ENCODE assay signal across 1 cellular context in the genomic region with DNA sequence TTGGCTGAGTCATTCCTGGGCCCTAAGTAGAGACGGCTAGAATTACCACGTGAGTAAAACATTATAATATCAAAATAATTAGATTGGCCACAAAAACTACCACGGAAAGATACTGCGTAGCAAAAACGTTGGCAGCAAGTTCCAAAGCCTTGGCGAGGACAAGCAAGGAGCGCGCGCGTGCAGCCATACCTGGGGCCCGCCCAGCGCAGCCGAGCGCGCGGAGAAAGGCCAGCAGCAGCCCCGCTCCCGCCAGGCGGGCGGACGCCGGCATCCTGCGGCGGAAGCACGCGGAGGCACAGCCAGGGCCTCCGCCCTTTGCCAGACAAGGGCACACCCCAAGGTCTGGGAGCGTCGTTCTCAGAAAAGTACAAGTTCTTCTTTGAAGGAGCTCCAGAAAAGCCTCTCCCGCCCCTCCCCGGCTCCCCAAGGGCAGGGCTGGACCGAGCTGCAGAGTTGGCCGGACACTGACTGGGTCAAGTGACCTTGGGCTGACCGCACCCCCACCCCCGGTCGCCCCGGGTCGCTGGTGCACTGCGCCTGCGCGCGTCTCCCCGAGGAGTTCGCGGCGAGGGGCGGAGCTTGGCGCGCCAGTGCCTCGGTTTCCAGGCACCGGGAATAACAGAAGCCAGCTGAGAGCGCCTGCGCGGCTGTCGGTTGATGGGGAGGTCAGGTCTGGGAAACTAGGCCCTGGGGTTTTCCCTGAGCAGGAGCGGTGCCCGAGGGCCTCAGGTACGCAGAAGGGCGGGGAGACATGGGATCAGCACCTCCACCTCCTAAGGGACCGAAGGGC.
TF ChIP-seq lines count a peak whose summit lies in the region.

Gene ZC2HC1C, plus strand, starts transcription at position 621 of the 790 bp plus-strand sequence. CDS start 933 bp downstream, outside the sequence.

TF ChIP-seq in HepG2, 621 proteins besides CTCF, POLR2A, EP300 and RAD21 (continued from another document and continues in another):
- TF ChIP-seq, protein P1, sequence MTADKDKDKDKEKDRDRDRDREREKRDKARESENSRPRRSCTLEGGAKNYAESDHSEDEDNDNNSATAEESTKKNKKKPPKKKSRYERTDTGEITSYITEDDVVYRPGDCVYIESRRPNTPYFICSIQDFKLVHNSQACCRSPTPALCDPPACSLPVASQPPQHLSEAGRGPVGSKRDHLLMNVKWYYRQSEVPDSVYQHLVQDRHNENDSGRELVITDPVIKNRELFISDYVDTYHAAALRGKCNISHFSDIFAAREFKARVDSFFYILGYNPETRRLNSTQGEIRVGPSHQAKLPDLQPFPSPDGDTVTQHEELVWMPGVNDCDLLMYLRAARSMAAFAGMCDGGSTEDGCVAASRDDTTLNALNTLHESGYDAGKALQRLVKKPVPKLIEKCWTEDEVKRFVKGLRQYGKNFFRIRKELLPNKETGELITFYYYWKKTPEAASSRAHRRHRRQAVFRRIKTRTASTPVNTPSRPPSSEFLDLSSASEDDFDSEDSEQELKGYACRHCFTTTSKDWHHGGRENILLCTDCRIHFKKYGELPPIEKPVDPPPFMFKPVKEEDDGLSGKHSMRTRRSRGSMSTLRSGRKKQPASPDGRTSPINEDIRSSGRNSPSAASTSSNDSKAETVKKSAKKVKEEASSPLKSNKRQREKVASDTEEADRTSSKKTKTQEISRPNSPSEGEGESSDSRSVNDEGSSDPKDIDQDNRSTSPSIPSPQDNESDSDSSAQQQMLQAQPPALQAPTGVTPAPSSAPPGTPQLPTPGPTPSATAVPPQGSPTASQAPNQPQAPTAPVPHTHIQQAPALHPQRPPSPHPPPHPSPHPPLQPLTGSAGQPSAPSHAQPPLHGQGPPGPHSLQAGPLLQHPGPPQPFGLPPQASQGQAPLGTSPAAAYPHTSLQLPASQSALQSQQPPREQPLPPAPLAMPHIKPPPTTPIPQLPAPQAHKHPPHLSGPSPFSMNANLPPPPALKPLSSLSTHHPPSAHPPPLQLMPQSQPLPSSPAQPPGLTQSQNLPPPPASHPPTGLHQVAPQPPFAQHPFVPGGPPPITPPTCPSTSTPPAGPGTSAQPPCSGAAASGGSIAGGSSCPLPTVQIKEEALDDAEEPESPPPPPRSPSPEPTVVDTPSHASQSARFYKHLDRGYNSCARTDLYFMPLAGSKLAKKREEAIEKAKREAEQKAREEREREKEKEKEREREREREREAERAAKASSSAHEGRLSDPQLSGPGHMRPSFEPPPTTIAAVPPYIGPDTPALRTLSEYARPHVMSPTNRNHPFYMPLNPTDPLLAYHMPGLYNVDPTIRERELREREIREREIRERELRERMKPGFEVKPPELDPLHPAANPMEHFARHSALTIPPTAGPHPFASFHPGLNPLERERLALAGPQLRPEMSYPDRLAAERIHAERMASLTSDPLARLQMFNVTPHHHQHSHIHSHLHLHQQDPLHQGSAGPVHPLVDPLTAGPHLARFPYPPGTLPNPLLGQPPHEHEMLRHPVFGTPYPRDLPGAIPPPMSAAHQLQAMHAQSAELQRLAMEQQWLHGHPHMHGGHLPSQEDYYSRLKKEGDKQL (CRISPR knock-in tag; IDR thresholded peaks at IDR 0.05; ENCODE audit: low read depth): no peak
- no peak for TF ChIP-seq TCF7L2 (IDR thresholded peaks at IDR 0.05; ENCODE audit: low read depth, low read length)
- TF ChIP-seq HIVEP1 (CRISPR knock-in tag; IDR thresholded peaks at IDR 0.05): peak; percentile 90
- TF ChIP-seq ZNF703 (CRISPR knock-in tag; IDR thresholded peaks at IDR 0.05; ENCODE audit: borderline replicate concordance): no peak
- TF ChIP-seq PAWR (CRISPR knock-in tag; IDR thresholded peaks at IDR 0.05; ENCODE audit: borderline replicate concordance): no peak
- TF ChIP-seq ATM (IDR thresholded peaks at IDR 0.05; ENCODE audit: borderline replicate concordance): no peak
- peak; percentile 84 for TF ChIP-seq ZNF296 (CRISPR knock-in tag; conservative IDR thresholded peaks at IDR 0.05)
- no peak for TF ChIP-seq ZEB1 (IDR thresholded peaks at IDR 0.05; ENCODE audit: insufficient replicate concordance, low read depth)
- TF ChIP-seq, protein P2, sequence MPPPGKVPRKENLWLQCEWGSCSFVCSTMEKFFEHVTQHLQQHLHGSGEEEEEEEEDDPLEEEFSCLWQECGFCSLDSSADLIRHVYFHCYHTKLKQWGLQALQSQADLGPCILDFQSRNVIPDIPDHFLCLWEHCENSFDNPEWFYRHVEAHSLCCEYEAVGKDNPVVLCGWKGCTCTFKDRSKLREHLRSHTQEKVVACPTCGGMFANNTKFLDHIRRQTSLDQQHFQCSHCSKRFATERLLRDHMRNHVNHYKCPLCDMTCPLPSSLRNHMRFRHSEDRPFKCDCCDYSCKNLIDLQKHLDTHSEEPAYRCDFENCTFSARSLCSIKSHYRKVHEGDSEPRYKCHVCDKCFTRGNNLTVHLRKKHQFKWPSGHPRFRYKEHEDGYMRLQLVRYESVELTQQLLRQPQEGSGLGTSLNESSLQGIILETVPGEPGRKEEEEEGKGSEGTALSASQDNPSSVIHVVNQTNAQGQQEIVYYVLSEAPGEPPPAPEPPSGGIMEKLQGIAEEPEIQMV (CRISPR knock-in tag; IDR thresholded peaks at IDR 0.05; ENCODE audit: low read depth): 0 out of 2 replicates have a peak, but pooled peaks have one; percentile 60
- TF ChIP-seq TMF1 (CRISPR knock-in tag; IDR thresholded peaks at IDR 0.05; ENCODE audit: low read depth): no peak
- no peak for TF ChIP-seq ZNF318 (CRISPR knock-in tag; IDR thresholded peaks at IDR 0.05)
- TF ChIP-seq MED8 (CRISPR knock-in tag; IDR thresholded peaks at IDR 0.05; ENCODE audit: insufficient replicate concordance): no peak
- TF ChIP-seq CBX2 (IDR thresholded peaks at IDR 0.05; ENCODE audit: low read depth, low read length): no peak
- TF ChIP-seq CBX2 (CRISPR knock-in tag; IDR thresholded peaks at IDR 0.05; ENCODE audit: low read depth): no peak
- TF ChIP-seq ZNF672 (CRISPR knock-in tag; IDR thresholded peaks at IDR 0.05): peak; percentile 47
- TF ChIP-seq KAT7 (CRISPR knock-in tag; IDR thresholded peaks at IDR 0.05; ENCODE audit: borderline replicate concordance): peak; percentile 80; the same call in 1 of the 2 replicates
- TF ChIP-seq ZNF772 (CRISPR knock-in tag; IDR thresholded peaks at IDR 0.05): peak; percentile 80
- TF ChIP-seq YEATS2 (CRISPR knock-in tag; IDR thresholded peaks at IDR 0.05; ENCODE audit: borderline replicate concordance): peak; percentile 53
- TF ChIP-seq SRY (CRISPR knock-in tag; IDR thresholded peaks at IDR 0.05): 0 out of 2 replicates have a peak, but pooled peaks have one; percentile 39
- TF ChIP-seq, protein P3, sequence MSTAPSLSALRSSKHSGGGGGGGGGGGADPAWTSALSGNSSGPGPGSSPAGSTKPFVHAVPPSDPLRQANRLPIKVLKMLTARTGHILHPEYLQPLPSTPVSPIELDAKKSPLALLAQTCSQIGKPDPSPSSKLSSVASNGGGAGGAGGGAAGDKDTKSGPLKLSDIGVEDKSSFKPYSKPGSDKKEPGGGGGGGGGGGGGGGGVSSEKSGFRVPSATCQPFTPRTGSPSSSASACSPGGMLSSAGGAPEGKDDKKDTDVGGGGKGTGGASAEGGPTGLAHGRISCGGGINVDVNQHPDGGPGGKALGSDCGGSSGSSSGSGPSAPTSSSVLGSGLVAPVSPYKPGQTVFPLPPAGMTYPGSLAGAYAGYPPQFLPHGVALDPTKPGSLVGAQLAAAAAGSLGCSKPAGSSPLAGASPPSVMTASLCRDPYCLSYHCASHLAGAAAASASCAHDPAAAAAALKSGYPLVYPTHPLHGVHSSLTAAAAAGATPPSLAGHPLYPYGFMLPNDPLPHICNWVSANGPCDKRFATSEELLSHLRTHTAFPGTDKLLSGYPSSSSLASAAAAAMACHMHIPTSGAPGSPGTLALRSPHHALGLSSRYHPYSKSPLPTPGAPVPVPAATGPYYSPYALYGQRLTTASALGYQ (CRISPR knock-in tag; IDR thresholded peaks at IDR 0.05): peak; percentile 66; the same call in 1 of the 2 replicates
- TF ChIP-seq GATAD1 (CRISPR knock-in tag; IDR thresholded peaks at IDR 0.05): no peak
- TF ChIP-seq ZNF496 (CRISPR knock-in tag; IDR thresholded peaks at IDR 0.05; ENCODE audit: insufficient replicate concordance): no peak
- no peak for TF ChIP-seq GABPA (IDR thresholded peaks at IDR 0.05; ENCODE audit: low read depth, low read length)
- TF ChIP-seq GABPA (CRISPR knock-in tag; IDR thresholded peaks at IDR 0.05; ENCODE audit: low read depth): peak; percentile 41
- no peak for TF ChIP-seq ZSCAN22 (CRISPR knock-in tag; IDR thresholded peaks at IDR 0.05)
- TF ChIP-seq GTF3A (CRISPR knock-in tag; conservative IDR thresholded peaks at IDR 0.05): no peak
- TF ChIP-seq ZNF382 (CRISPR knock-in tag; IDR thresholded peaks at IDR 0.05; ENCODE audit: borderline replicate concordance): no peak
- TF ChIP-seq ZNF276 (CRISPR knock-in tag; IDR thresholded peaks at IDR 0.05; ENCODE audit: low read depth): no peak
- TF ChIP-seq WIZ (CRISPR knock-in tag; IDR thresholded peaks at IDR 0.05): no peak
- no peak for TF ChIP-seq FIP1L1 (IDR thresholded peaks at IDR 0.05; ENCODE audit: borderline replicate concordance, insufficient read depth, low read depth, low read length)
- TF ChIP-seq HDAC2 (CRISPR knock-in tag; IDR thresholded peaks at IDR 0.05): peak; percentile 53
- no peak; the same call in 1 of the 2 replicates for TF ChIP-seq ZKSCAN1 (IDR thresholded peaks at IDR 0.05; ENCODE audit: low read length)
- peak; percentile 80; the same call in 1 of the 2 replicates for TF ChIP-seq PHF21A (CRISPR knock-in tag; IDR thresholded peaks at IDR 0.05)
- TF ChIP-seq, protein P4, sequence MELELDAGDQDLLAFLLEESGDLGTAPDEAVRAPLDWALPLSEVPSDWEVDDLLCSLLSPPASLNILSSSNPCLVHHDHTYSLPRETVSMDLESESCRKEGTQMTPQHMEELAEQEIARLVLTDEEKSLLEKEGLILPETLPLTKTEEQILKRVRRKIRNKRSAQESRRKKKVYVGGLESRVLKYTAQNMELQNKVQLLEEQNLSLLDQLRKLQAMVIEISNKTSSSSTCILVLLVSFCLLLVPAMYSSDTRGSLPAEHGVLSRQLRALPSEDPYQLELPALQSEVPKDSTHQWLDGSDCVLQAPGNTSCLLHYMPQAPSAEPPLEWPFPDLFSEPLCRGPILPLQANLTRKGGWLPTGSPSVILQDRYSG (CRISPR knock-in tag; IDR thresholded peaks at IDR 0.05): peak; percentile 68; the same call in 1 of the 2 replicates
- peak; percentile 86; the same call in 1 of the 2 replicates for TF ChIP-seq ZNF232 (CRISPR knock-in tag; IDR thresholded peaks at IDR 0.05; ENCODE audit: borderline replicate concordance)
- 0 out of 2 replicates have a peak, but pooled peaks have one; percentile 45 for TF ChIP-seq ZNF83 (CRISPR knock-in tag; IDR thresholded peaks at IDR 0.05; ENCODE audit: borderline replicate concordance)
- TF ChIP-seq ZFP1 (CRISPR knock-in tag; IDR thresholded peaks at IDR 0.05): no peak
- TF ChIP-seq ATAD3A (CRISPR knock-in tag; IDR thresholded peaks at IDR 0.05): no peak
